ENCODE assay signal across 8 cellular contexts in genomic region chr2:28507806-28508764, GRCh38. TPM values are rescaled to one million over a fixed set of nuclear protein-coding genes. Genes with fewer than 3 reads are reported as not detected.
DNase-seq lines count a peak whose midpoint lies in the region; TF ChIP-seq lines count a peak whose summit lies in the region.

No MANE protein-coding gene starts in this region.

- peak; percentile 32 for DNase-seq in H4 (ENCODE audit: low spot score)
- DNase-seq in OCI-M1 (lab: John Stamatoyannopoulos, UW) = peak; percentile 15
- DNase-seq in cerebellar cortex (ENCODE audit: low spot score) = peak; percentile 12
- peak; percentile 12 to 18 for DNase-seq in stimulated activated CD4-positive, alpha-beta T cell treated with anti-CD3 and anti-CD28 coated beads, Interleukin-4, amount 100 ng/mL, for 48 hours (ENCODE audit: low read depth in 2 of 2)
- DNase-seq in GM20000 (ENCODE audit: low spot score) = no peak
- DNase-seq in stimulated activated naive CD4-positive, alpha-beta T cell (lab: John Stamatoyannopoulos, UW) = no peak
- DNase-seq in KBM-7 = no peak
- DNase-seq in medulla oblongata (ENCODE audit: extremely low spot score) = no peak

- in situ Hi-C loops in KBM-7 (cut with MboI; ENCODE audit: low pct_unique_long_range_greater_than_20kb, low sequenced_read_pairs) = no loop called here

- TF ChIP-seq CTCF in GM20000 (IDR thresholded peaks at IDR 0.05; ENCODE audit: extremely low read depth, missing control alignments) = no peak

RNA-seq across cellular contexts. Expression of gene PLB1, which starts 12.2 kb away (rescaled TPM):
- 0.10 and 0.21 TPM in 2 replicates for total RNA-seq in H4 (2014; rRNA removed; shearing (Covaris generic))

Comparison
In these comparisons a context has a peak if more than half of its experiments do, and no peak if none do; other contexts are left out.
1. DNase-seq: peak in H4 (single experiment), OCI-M1 (single experiment), cerebellar cortex (single experiment) and stimulated activated CD4-positive, alpha-beta T cell treated with anti-CD3 and anti-CD28 coated beads, Interleukin-4, amount 100 ng/mL, for 48 hours (2 of 2); none in GM20000 (single experiment), stimulated activated naive CD4-positive, alpha-beta T cell (0 of 6), KBM-7 (single experiment) and medulla oblongata (single experiment).